16 cellular contexts compared by ENCODE assay signal in the genomic region with DNA sequence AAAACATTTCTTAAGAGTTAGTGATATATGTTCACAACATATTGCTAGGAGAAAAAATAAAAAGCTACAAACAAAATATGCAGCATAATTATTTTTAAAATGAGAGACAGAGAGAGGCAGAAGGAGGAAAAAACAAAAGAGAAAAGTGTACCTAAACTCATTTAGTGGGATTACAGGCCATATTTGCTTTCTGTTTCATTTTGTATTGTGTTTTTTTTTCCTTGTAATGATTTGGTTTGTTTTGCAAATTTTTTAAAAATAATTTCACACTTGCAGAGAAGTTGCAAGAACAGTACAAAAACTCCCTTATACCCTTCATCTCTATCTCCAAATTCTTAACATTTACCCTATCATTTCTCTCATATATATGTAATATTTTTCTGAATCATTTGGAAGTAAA.
"Had no signal": no experiment of that assay in that cellular context is flagged by ENCODE, and none has a peak within 500 bp of the region (broad histone marks: within the 10 kb centered on the region; RNA-seq: fewer than 3 reads in every experiment).

No MANE protein-coding gene starts in this region.

- H3K4me1 ChIP-seq: heart left ventricle, pancreas had no signal

- H3K27me3 ChIP-seq: pancreas had no signal

- H3K9me3 ChIP-seq: heart left ventricle, pancreas had no signal

- DNase-seq: dorsolateral prefrontal cortex; effector CD8-positive, alpha-beta T cell; heart left ventricle; hippocampal formation; kidney glomerular epithelial cell; mesendoderm; naive B cell; occipital lobe; pancreas; right cardiac atrium; small intestine; stimulated activated CD4-positive, alpha-beta T cell treated with anti-CD3 and anti-CD28 coated beads, Interleukin-12 subunit alpha, Interleukin-12 subunit beta, amount 100 ng/mL, for 4 hours; stimulated activated CD4-positive, alpha-beta T cell treated with anti-CD3 and anti-CD28 coated beads, Interleukin-2, amount 100 ng/mL, for 48 hours; stimulated activated naive CD4-positive, alpha-beta T cell treated with Interleukin-2 at 50 U/mL for 16 hours; trophoblast cell had no signal

- H3K27ac ChIP-seq: dorsolateral prefrontal cortex, heart left ventricle, pancreas had no signal

- H3K4me3 ChIP-seq: dorsolateral prefrontal cortex, heart left ventricle, pancreas had no signal

- H3K36me3 ChIP-seq: heart left ventricle, pancreas had no signal

- ATAC-seq: esophagus mucosa, heart left ventricle, pancreas, right cardiac atrium had no signal
